8 cellular contexts compared by ENCODE assay signal in genomic region chrX:68685722-68686683, GRCh38. TPM values are rescaled to one million over a fixed set of nuclear protein-coding genes. Genes with fewer than 3 reads are reported as not detected.
DNase-seq lines count a peak whose midpoint lies in the region; ATAC-seq, FAIRE-seq and TF ChIP-seq lines count a peak whose summit lies in the region.

No MANE protein-coding gene starts in this region.

- TF ChIP-seq CTCF in mesothelial cell of epicardium (IDR thresholded peaks at IDR 0.05; ENCODE audit: unreplicated experiment): no peak

- no peak for FAIRE-seq in H54 (lab: Jason Lieb, UNC)

- H3K4me1 Mint-ChIP-seq in mesothelial cell of epicardium: peaks cover 15% of the 10 kb centered on the region

- peaks cover 8% of the 10 kb centered on the region for H3K9me3 Mint-ChIP-seq in mesothelial cell of epicardium

- ATAC-seq in GM19463 (IDR thresholded peaks at IDR 0.05; ENCODE audit: unreplicated experiment): peak; percentile 24
- no peak for ATAC-seq in HG03039 (IDR thresholded peaks at IDR 0.05; ENCODE audit: unreplicated experiment)
- ATAC-seq in GM18861 (IDR thresholded peaks at IDR 0.05; ENCODE audit: unreplicated experiment): no peak

- peaks cover 3% of the 10 kb centered on the region for H3K27me3 Mint-ChIP-seq in mesothelial cell of epicardium (ENCODE audit: low read depth)

- H3K36me3 Mint-ChIP-seq in mesothelial cell of epicardium: no peaks in the 10 kb centered on the region

- H3K27ac Mint-ChIP-seq in mesothelial cell of epicardium: peak overlapping the region; percentile 3

- peak overlapping the region; percentile 62 for H3K4me3 Mint-ChIP-seq in mesothelial cell of epicardium

- DNase-seq in OCI-M2 (lab: John Stamatoyannopoulos, UW; ENCODE audit: unreplicated experiment) (peak; percentile 71), dermis blood vessel endothelial cell (peak; percentile 70), mesothelial cell of epicardium (ENCODE audit: low spot score in 2 of 2, unreplicated experiment in 2 of 2) (no peak), NCI-H1105 treated with DMSO at 0.1 percent for 48 hours (lab: John Stamatoyannopoulos, UW) (no peak), H54 (ENCODE audit: insufficient read length, low spot score) (no peak)

- TF ChIP-seq POLR2A in H54 (IDR thresholded peaks at IDR 0.05; ENCODE audit: low read depth, low read length): no peak

RNA-seq across cellular contexts. Expression of gene STARD8, which starts 38.5 kb away (rescaled TPM):
- 21.6 and 46.4 TPM in 2 replicates for total RNA-seq in dermis blood vessel endothelial cell
- 6.3 to 7.1 TPM (median 6.4 TPM) in 3 replicates for total RNA-seq in mesothelial cell of epicardium

Comparison
In these comparisons a context has a peak if more than half of its experiments do, and no peak if none do; other contexts are left out.
1. DNase-seq: peak in OCI-M2 (single experiment) and dermis blood vessel endothelial cell (single experiment); none in mesothelial cell of epicardium (0 of 2), NCI-H1105 treated with DMSO at 0.1 percent for 48 hours (single experiment) and H54 (single experiment).